10 cellular contexts compared by ENCODE assay signal in the genomic region with DNA sequence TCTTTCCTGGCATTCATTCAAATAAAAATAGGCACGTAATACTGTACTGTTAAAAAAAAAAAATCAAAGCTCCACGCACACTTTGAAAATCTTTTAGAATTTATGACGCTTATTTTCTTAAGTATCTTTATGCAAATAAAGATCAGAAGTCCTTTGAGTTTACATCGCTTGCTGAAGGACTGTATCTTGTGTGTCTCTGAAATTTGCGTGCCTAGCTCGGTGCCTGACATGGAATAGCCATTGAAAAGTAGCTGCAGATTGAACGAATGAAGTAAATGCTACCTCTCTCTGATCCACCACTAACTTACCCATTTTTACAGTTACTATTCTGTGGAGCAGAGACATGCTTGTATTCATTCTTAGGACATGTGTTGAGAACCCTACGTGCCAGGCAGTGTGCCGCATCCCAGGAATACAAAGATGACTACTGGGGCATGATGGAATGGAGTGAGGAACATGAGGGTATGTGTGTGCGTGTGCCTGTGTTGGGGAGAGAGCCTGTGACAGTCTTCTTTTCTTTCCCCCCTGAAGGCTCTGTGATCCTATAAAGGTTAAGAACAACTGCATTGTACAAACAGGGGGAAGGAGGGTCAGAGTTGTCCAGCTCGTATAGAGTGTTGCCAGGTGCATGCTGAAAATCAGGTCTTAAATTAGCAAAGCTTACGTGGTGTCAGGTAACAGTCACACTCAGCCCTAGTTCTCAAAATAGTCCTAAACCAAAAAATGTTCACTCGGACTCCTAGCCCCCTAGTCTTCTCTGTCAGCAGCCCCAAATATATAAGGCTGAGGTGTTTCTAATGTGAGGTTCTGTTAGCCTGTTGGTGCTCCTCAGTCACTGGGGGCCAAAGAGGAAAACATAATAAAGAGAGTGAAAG.
DNase-seq lines count a peak whose midpoint lies in the region; ATAC-seq lines count a peak whose summit lies in the region.
"Had no signal": no experiment of that assay in that cellular context is flagged by ENCODE, and none has a peak within 500 bp of the region (broad histone marks: within the 10 kb centered on the region; RNA-seq: fewer than 3 reads in every experiment).

No MANE protein-coding gene starts in this region.

- peaks cover 22 to 30% of the 10 kb centered on the region in 2 donors for H3K36me3 Mint-ChIP-seq in activated T-cell treated with anti-CD3 and anti-CD28 coated beads, Interleukin-2, amount 50 U/mL, for 72 hours (ENCODE audit: insufficient read depth in 2 of 2)
- peaks cover 67% of the 10 kb centered on the region for H3K36me3 Mint-ChIP-seq in dendritic cell treated with granulocyte-macrophage colony-stimulating factor and Interleukin-4, amounts not matched to agents 40 ng/mL and 50 ng/mL, for 4 days (ENCODE audit: low read depth)
- H3K36me3 Mint-ChIP-seq in stimulated activated naive B cell treated with anti-CD40 and anti-IgM and Interleukin-4, amounts not matched to agents 10 μg/mL and 1 μg/mL and 100 μg/mL, for 72 hours, result peaks cover 82 to 94% of the 10 kb centered on the region in 2 donors
- H3K36me3 Mint-ChIP-seq in effector memory CD8-positive, alpha-beta T cell (ENCODE audit: insufficient read depth), result peaks cover 99% of the 10 kb centered on the region

- H3K4me3 Mint-ChIP-seq in activated T-cell treated with anti-CD3 and anti-CD28 coated beads, Interleukin-2, amount 50 U/mL, for 72 hours, result no peak overlapping the region
- H3K4me3 Mint-ChIP-seq in dendritic cell treated with granulocyte-macrophage colony-stimulating factor and Interleukin-4, amounts not matched to agents 40 ng/mL and 50 ng/mL, for 4 days, result peak overlapping the region; percentile 66
- H3K4me3 Mint-ChIP-seq in stimulated activated naive B cell treated with anti-CD40 and anti-IgM and Interleukin-4, amounts not matched to agents 10 μg/mL and 1 μg/mL and 100 μg/mL, for 72 hours, result peak overlapping the region; percentile 77 to 86
- H3K4me3 Mint-ChIP-seq in effector memory CD8-positive, alpha-beta T cell, result no peak overlapping the region

- no peak for DNase-seq in activated T-cell treated with anti-CD3 and anti-CD28 coated beads, Interleukin-2, amount 50 U/mL, for 72 hours
- DNase-seq in activated T-cell treated with anti-CD3 and anti-CD28 coated beads, Interleukin-2, amount 50 U/mL, for 48 hours, result no peak
- DNase-seq in Jurkat, Clone E6-1 (ENCODE audit: low read depth, low spot score), result no peak
- no peak for DNase-seq in stimulated activated naive B cell treated with anti-CD40 and anti-IgM and Interleukin-4, amounts not matched to agents 10 μg/mL and 1 μg/mL and 100 μg/mL, for 72 hours
- no peak for DNase-seq in COLO829 (ENCODE audit: low spot score)
- no peak for DNase-seq in NCI-H524 treated with DMSO at 0.1 percent for 48 hours (lab: John Stamatoyannopoulos, UW)
- no peak for DNase-seq in effector memory CD8-positive, alpha-beta T cell
- DNase-seq: DMS79, NCI-H526 treated with DMSO at 0.1 percent for 48 hours had no signal

- H3K4me1 Mint-ChIP-seq in activated T-cell treated with anti-CD3 and anti-CD28 coated beads, Interleukin-2, amount 50 U/mL, for 72 hours (ENCODE audit: low read depth), result peaks cover 37% of the 10 kb centered on the region
- peaks cover 82% of the 10 kb centered on the region for H3K4me1 Mint-ChIP-seq in dendritic cell treated with granulocyte-macrophage colony-stimulating factor and Interleukin-4, amounts not matched to agents 40 ng/mL and 50 ng/mL, for 4 days (ENCODE audit: low read depth)
- peaks cover 81 to 98% of the 10 kb centered on the region in 2 donors for H3K4me1 Mint-ChIP-seq in stimulated activated naive B cell treated with anti-CD40 and anti-IgM and Interleukin-4, amounts not matched to agents 10 μg/mL and 1 μg/mL and 100 μg/mL, for 72 hours
- peaks cover 95 to 97% of the 10 kb centered on the region in 2 donors for H3K4me1 Mint-ChIP-seq in effector memory CD8-positive, alpha-beta T cell (ENCODE audit: low read depth in 2 of 2)

- H3K27ac Mint-ChIP-seq in activated T-cell treated with anti-CD3 and anti-CD28 coated beads, Interleukin-2, amount 50 U/mL, for 72 hours, result peak overlapping the region; percentile 100
- peak overlapping the region; percentile 85 for H3K27ac Mint-ChIP-seq in dendritic cell treated with granulocyte-macrophage colony-stimulating factor and Interleukin-4, amounts not matched to agents 40 ng/mL and 50 ng/mL, for 4 days
- H3K27ac Mint-ChIP-seq in stimulated activated naive B cell treated with anti-CD40 and anti-IgM and Interleukin-4, amounts not matched to agents 10 μg/mL and 1 μg/mL and 100 μg/mL, for 72 hours, result peak overlapping the region; percentile 98
- no peak overlapping the region for H3K27ac Mint-ChIP-seq in effector memory CD8-positive, alpha-beta T cell

- intact Hi-C loops in dendritic cell treated with granulocyte-macrophage colony-stimulating factor and Interleukin-4, amounts not matched to agents 40 ng/mL and 50 ng/mL, for 4 days (cut with micrococcal nuclease), result loop anchor here (2.0 to 10.0 kb wide), 2 partner anchors 15 to 65 kb away; no protein-coding TSS in a partner anchor

- no peak for ATAC-seq in activated T-cell treated with anti-CD3 and anti-CD28 coated beads, Interleukin-2, amount 50 U/mL, for 72 hours (replicated peaks in 1 of 2)
- ATAC-seq in stimulated activated naive B cell treated with anti-CD40 and anti-IgM and Interleukin-4, amounts not matched to agents 10 μg/mL and 1 μg/mL and 100 μg/mL, for 72 hours (replicated peaks), result no peak
- ATAC-seq in effector memory CD8-positive, alpha-beta T cell (replicated peaks), result no peak

- H3K27me3 Mint-ChIP-seq in activated T-cell treated with anti-CD3 and anti-CD28 coated beads, Interleukin-2, amount 50 U/mL, for 72 hours (ENCODE audit: low read depth), result no peaks in the 10 kb centered on the region
- no peaks in the 10 kb centered on the region for H3K27me3 Mint-ChIP-seq in dendritic cell treated with granulocyte-macrophage colony-stimulating factor and Interleukin-4, amounts not matched to agents 40 ng/mL and 50 ng/mL, for 4 days
- H3K27me3 Mint-ChIP-seq in stimulated activated naive B cell treated with anti-CD40 and anti-IgM and Interleukin-4, amounts not matched to agents 10 μg/mL and 1 μg/mL and 100 μg/mL, for 72 hours, result no peaks in the 10 kb centered on the region
- no peaks in the 10 kb centered on the region for H3K27me3 Mint-ChIP-seq in effector memory CD8-positive, alpha-beta T cell

- H3K4me3 ChIP-seq in Jurkat, Clone E6-1 (ENCODE audit: low read length), result peak overlapping the region; percentile 68

- H3K9me3 Mint-ChIP-seq in activated T-cell treated with anti-CD3 and anti-CD28 coated beads, Interleukin-2, amount 50 U/mL, for 72 hours, result peaks cover 0 to 4% of the 10 kb centered on the region in 2 donors
- H3K9me3 Mint-ChIP-seq in dendritic cell treated with granulocyte-macrophage colony-stimulating factor and Interleukin-4, amounts not matched to agents 40 ng/mL and 50 ng/mL, for 4 days, result no peaks in the 10 kb centered on the region
- H3K9me3 Mint-ChIP-seq in stimulated activated naive B cell treated with anti-CD40 and anti-IgM and Interleukin-4, amounts not matched to agents 10 μg/mL and 1 μg/mL and 100 μg/mL, for 72 hours, result peaks cover 4 to 8% of the 10 kb centered on the region in 2 donors
- H3K9me3 Mint-ChIP-seq in effector memory CD8-positive, alpha-beta T cell, result no peaks in the 10 kb centered on the region

Comparison
In these comparisons a context has a peak if more than half of its experiments do, and no peak if none do; other contexts are left out.
1. H3K27ac Mint-ChIP-seq: peak in activated T-cell treated with anti-CD3 and anti-CD28 coated beads, Interleukin-2, amount 50 U/mL, for 72 hours (single experiment), dendritic cell treated with granulocyte-macrophage colony-stimulating factor and Interleukin-4, amounts not matched to agents 40 ng/mL and 50 ng/mL, for 4 days (single experiment) and stimulated activated naive B cell treated with anti-CD40 and anti-IgM and Interleukin-4, amounts not matched to agents 10 μg/mL and 1 μg/mL and 100 μg/mL, for 72 hours (single experiment); none in effector memory CD8-positive, alpha-beta T cell (0 of 2).
2. H3K4me3 Mint-ChIP-seq: peak in dendritic cell treated with granulocyte-macrophage colony-stimulating factor and Interleukin-4, amounts not matched to agents 40 ng/mL and 50 ng/mL, for 4 days (single experiment) and stimulated activated naive B cell treated with anti-CD40 and anti-IgM and Interleukin-4, amounts not matched to agents 10 μg/mL and 1 μg/mL and 100 μg/mL, for 72 hours (2 of 2); none in activated T-cell treated with anti-CD3 and anti-CD28 coated beads, Interleukin-2, amount 50 U/mL, for 72 hours (0 of 2) and effector memory CD8-positive, alpha-beta T cell (0 of 2).